25 cellular contexts compared by ENCODE assay signal in genomic region chr20:61461459-61461858, GRCh38.
"Had no signal": no experiment of that assay in that cellular context is flagged by ENCODE, and none has a peak within 500 bp of the region (broad histone marks: within the 10 kb centered on the region; RNA-seq: fewer than 3 reads in every experiment).

No MANE protein-coding gene starts in this region.

- DNase-seq: dorsolateral prefrontal cortex; effector CD8-positive, alpha-beta T cell; endodermal cell; foreskin fibroblast; gastrocnemius medialis; left colon; left ventricle myocardium superior; lower lobe of right lung; natural killer cell; occipital lobe; pancreas; stimulated activated CD4-positive, alpha-beta T cell treated with anti-CD3 and anti-CD28 coated beads, Interleukin-12 subunit alpha, Interleukin-12 subunit beta, amount 100 ng/mL, for 4 hours; stimulated activated CD4-positive, alpha-beta T cell treated with anti-CD3 and anti-CD28 coated beads, Interleukin-1b, Interleukin-23, amount 100 ng/mL, for 48 hours; stimulated activated CD4-positive, alpha-beta T cell treated with anti-CD3 and anti-CD28 coated beads, Interleukin-4, amount 100 ng/mL, for 1 hour; stimulated activated naive CD4-positive, alpha-beta T cell treated with Interleukin-2 at 50 U/mL for 16 hours; stomach; thyroid gland; trophoblast cell had no signal

- ATAC-seq: esophagus mucosa; gastrocnemius medialis; left colon; left ventricle myocardium superior; lower lobe of right lung; natural killer cell; pancreas; sciatic nerve; stimulated activated effector memory CD8-positive, alpha-beta T cell treated with anti-CD3 and anti-CD28 coated beads, Interleukin-12 subunit alpha, Interleukin-12 subunit beta, amount 100 ng/mL, for 72 hours had no signal

- H3K4me3 ChIP-seq: dorsolateral prefrontal cortex, gastrocnemius medialis, lower lobe of right lung, pancreas, smooth muscle cell, stomach, thyroid gland, vagina had no signal

- H3K27me3 ChIP-seq: dorsolateral prefrontal cortex, gastrocnemius medialis, pancreas, thyroid gland, vagina had no signal

- H3K9me3 ChIP-seq: gastrocnemius medialis, lower lobe of right lung, pancreas, thyroid gland, vagina had no signal

- H3K4me1 ChIP-seq: gastrocnemius medialis, lower lobe of right lung, pancreas, stomach, thyroid gland, vagina had no signal

- FAIRE-seq: colon, pancreas had no signal

- H3K4me2 ChIP-seq: smooth muscle cell had no signal

- H3K36me3 ChIP-seq: gastrocnemius medialis, lower lobe of right lung, pancreas, stomach, thyroid gland, vagina had no signal

- H3K27ac ChIP-seq: dorsolateral prefrontal cortex, epithelial cell of prostate, gastrocnemius medialis, lower lobe of right lung, pancreas, stomach, thyroid gland, vagina had no signal
